ENCODE assay signal across 1 cellular context in the genomic region with DNA sequence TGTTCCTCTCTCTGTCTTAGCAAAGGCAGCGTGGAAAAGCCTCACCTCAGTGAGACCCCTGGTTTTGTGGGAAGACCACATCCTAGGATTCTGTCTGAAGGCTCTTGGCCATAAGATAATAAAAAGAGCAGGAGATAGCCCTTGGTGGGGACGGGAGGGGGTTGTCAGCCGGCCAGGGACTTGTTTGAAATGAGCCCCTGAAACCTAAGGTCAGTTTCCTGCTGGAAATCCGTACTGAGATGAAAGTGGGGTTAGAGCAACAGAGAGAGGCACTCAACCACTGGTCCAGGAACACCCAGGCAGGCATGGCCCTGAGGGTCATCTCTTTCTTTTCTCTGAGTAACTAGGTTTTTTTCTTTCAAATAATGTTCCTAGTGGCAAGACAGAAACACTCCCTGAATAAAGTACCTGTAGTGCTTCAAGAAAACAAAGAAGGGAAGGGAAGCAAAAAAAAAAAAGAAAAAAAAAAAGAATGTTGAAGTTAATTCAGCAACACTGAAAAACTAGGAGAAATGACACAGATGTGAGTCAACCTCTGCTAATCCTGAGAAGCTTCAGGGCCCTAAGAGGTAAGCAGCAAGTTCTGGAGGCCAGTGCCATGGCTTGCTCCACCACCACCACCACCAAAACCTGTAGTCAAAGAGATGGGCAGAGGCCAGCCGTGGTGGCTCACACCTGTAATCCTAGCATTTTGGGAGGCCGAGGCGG.
TF ChIP-seq lines count a peak whose summit lies in the region.

No MANE protein-coding gene starts in this region.

TF ChIP-seq in HCT116, 20 proteins besides CTCF, POLR2A, EP300 and RAD21 (continued from another document):
- no peak for TF ChIP-seq CEBPB (IDR thresholded peaks at IDR 0.05; ENCODE audit: low read depth)
- TF ChIP-seq, protein P1, sequence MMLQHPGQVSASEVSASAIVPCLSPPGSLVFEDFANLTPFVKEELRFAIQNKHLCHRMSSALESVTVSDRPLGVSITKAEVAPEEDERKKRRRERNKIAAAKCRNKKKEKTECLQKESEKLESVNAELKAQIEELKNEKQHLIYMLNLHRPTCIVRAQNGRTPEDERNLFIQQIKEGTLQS (IDR thresholded peaks at IDR 0.05), result no peak
- no peak for TF ChIP-seq ZNF274 (IDR thresholded peaks at IDR 0.05; ENCODE audit: low read depth, low read length)
- TF ChIP-seq TCF7L2 (IDR thresholded peaks at IDR 0.05; ENCODE audit: borderline replicate concordance, extremely low read depth, insufficient read depth, insufficient read length), result no peak
- TF ChIP-seq YY1 (IDR thresholded peaks at IDR 0.05; ENCODE audit: extremely low read depth, insufficient replicate concordance, low read depth, low read length), result no peak
TF ChIP-seq in HCT116: peak in this region for 0.
